In genomic region chr6:33927551-33927950, GRCh38 we compare ENCODE assay signal across 13 cellular contexts.
A peak's percentile ranks its signal among the peaks of the same experiment; 100 is the strongest.
DNase-seq lines count a peak whose midpoint lies in the region; ATAC-seq, FAIRE-seq and TF ChIP-seq lines count a peak whose summit lies in the region.
"Had no signal": no experiment of that assay in that cellular context is flagged by ENCODE, and none has a peak within 500 bp of the region (broad histone marks: within the 10 kb centered on the region; RNA-seq: fewer than 3 reads in every experiment).

No MANE protein-coding gene starts in this region.

- CTCF ChIA-PET in IMR-90 (lab: Yijun Ruan, JAX): no interaction called here
- CTCF ChIA-PET in CD8-positive, alpha-beta memory T cell (lab: Charles Lee): interaction anchor here (1.0 kb wide), 2 partner anchors 10 to 156 kb away, joined by 3 read pairs; no protein-coding TSS in a partner anchor
- CTCF ChIA-PET in naive thymus-derived CD4-positive, alpha-beta T cell (lab: Charles Lee): no interaction called here

- no peak overlapping the region for H2AK5ac ChIP-seq in IMR-90 (ENCODE audit: low read depth, low read length)

- H3K4me1 ChIP-seq in IMR-90 (ENCODE audit: control insufficient read depth, insufficient read depth, low read length): no peaks in the 10 kb centered on the region
- peaks cover 9% of the 10 kb centered on the region for H3K4me1 ChIP-seq in CD8-positive, alpha-beta memory T cell (ENCODE audit: insufficient read depth, low read length)
- H3K4me1 ChIP-seq in naive thymus-derived CD4-positive, alpha-beta T cell (ENCODE audit: control insufficient read depth in 2 of 2, insufficient read depth in 2 of 2, low read length in 2 of 2): peaks cover 8 to 11% of the 10 kb centered on the region in 2 donors

- no peak overlapping the region for H3K18ac ChIP-seq in IMR-90 (ENCODE audit: low read depth, low read length)

- WGBS in IMR-90 (ENCODE audit: extremely low coverage in 2 of 2, insufficient read length in 1 of 2), 2 experiments: no CpG with 5 or more reads among the region's 4 CpGs

- no peak overlapping the region for H4K91ac ChIP-seq in IMR-90 (ENCODE audit: insufficient read depth, low read depth, low read length)

- TF ChIP-seq RAD21 in IMR-90 (IDR thresholded peaks at IDR 0.05; ENCODE audit: low read length): no peak

- DNase-seq in AG08396 (ENCODE audit: low spot score) (peak; percentile 79), IMR-90 (peak; percentile 72), bronchial epithelial cell (ENCODE audit: low read depth) (peak; percentile 76), kidney glomerular epithelial cell (lab: John Stamatoyannopoulos, UW) (peak; percentile 73), T-helper 2 cell (no peak)
- DNase-seq in CD8-positive, alpha-beta memory T cell: no peak
- DNase-seq in naive thymus-derived CD4-positive, alpha-beta T cell: no peak
- DNase-seq: activated CD4-positive, alpha-beta memory T cell treated with anti-CD3 and anti-CD28 coated beads, Interleukin-2, amount 10 ng/mL, durations not matched to agents 7 days and 5 days; activated effector memory CD4-positive, alpha-beta T cell treated with anti-CD3 and anti-CD28 coated beads, Interleukin-2, amount 50 U/mL, for 16 hours; Kasumi-1; T-helper 1 cell had no signal

- no peak overlapping the region for H4K8ac ChIP-seq in IMR-90 (ENCODE audit: low read depth in 2 of 2, low read length in 2 of 2)

- H3K4me3 ChIP-seq in IMR-90 (ENCODE audit: insufficient read depth, low read depth, low read length) (no peak overlapping the region), bronchial epithelial cell (ENCODE audit: low read depth, low read length) (no peak overlapping the region)
- H3K4me3 ChIP-seq in CD8-positive, alpha-beta memory T cell (ENCODE audit: low read length): no peak overlapping the region
- no peak overlapping the region for H3K4me3 ChIP-seq in naive thymus-derived CD4-positive, alpha-beta T cell (ENCODE audit: low read length)

- H3K9me1 ChIP-seq in IMR-90 (ENCODE audit: insufficient read depth, low read length): no peaks in the 10 kb centered on the region

- ATAC-seq in IMR-90 (ENCODE audit: low read depth) (no peak), HG03378 (IDR thresholded peaks at IDR 0.05; ENCODE audit: unreplicated experiment) (no peak)
- no peak for ATAC-seq in naive thymus-derived CD4-positive, alpha-beta T cell

- no peak overlapping the region for H3K4ac ChIP-seq in IMR-90 (ENCODE audit: low read depth, low read length)

- POLR2A ChIA-PET in IMR-90 (lab: Charles Lee; ENCODE audit: unreplicated experiment): no interaction called here
- POLR2A ChIA-PET in CD8-positive, alpha-beta memory T cell (lab: Charles Lee): no interaction called here
- POLR2A ChIA-PET in naive thymus-derived CD4-positive, alpha-beta T cell (lab: Charles Lee): interaction anchor here (0.7 kb wide), 2 partner anchors 93 to 105 kb away, joined by 3 to 4 read pairs; no protein-coding TSS in a partner anchor

- H2BK120ac ChIP-seq in IMR-90 (ENCODE audit: low read depth, low read length): no peak overlapping the region

- H4K5ac ChIP-seq in IMR-90 (ENCODE audit: low read depth, low read length): no peak overlapping the region

- no peak overlapping the region for H3K4me2 ChIP-seq in IMR-90 (ENCODE audit: low read depth, low read length)

- H2BK5ac ChIP-seq in IMR-90 (ENCODE audit: low read depth, low read length, poor library complexity, severe bottlenecking): no peak overlapping the region

- TF ChIP-seq CTCF in IMR-90 (conservative IDR thresholded peaks at IDR 0.05; ENCODE audit: low read depth, low read length) (no peak), bronchial epithelial cell (IDR thresholded peaks at IDR 0.05; ENCODE audit: insufficient read depth, low read length, severe bottlenecking) (no peak)

- H3K36me3 Mint-ChIP-seq in CD8-positive, alpha-beta memory T cell: no peaks in the 10 kb centered on the region
- H3K36me3 Mint-ChIP-seq in naive thymus-derived CD4-positive, alpha-beta T cell: no peaks in the 10 kb centered on the region

- H3K4me3 Mint-ChIP-seq in CD8-positive, alpha-beta memory T cell: no peak overlapping the region
- no peak overlapping the region for H3K4me3 Mint-ChIP-seq in naive thymus-derived CD4-positive, alpha-beta T cell
- H3K4me3 Mint-ChIP-seq: activated CD4-positive, alpha-beta memory T cell treated with anti-CD3 and anti-CD28 coated beads, Interleukin-2, amount 10 ng/mL, durations not matched to agents 7 days and 5 days; central memory CD8-positive, alpha-beta T cell had no signal

- peaks cover 0 to 5% of the 10 kb centered on the region in 2 donors for H3K27me3 Mint-ChIP-seq in CD8-positive, alpha-beta memory T cell
- peaks cover 0 to 14% (median 0%) of the 10 kb centered on the region in 5 donors for H3K27me3 Mint-ChIP-seq in naive thymus-derived CD4-positive, alpha-beta T cell

- intact Hi-C loops in IMR-90 (cut with micrococcal nuclease): no loop called here
- intact Hi-C loops in naive thymus-derived CD4-positive, alpha-beta T cell (cut with micrococcal nuclease): no loop called here

- H3K27ac ChIP-seq in IMR-90 (ENCODE audit: insufficient read depth, low read length): no peak overlapping the region
- H3K27ac ChIP-seq in CD8-positive, alpha-beta memory T cell (ENCODE audit: low read depth, low read length): no peak overlapping the region
- H3K27ac ChIP-seq in naive thymus-derived CD4-positive, alpha-beta T cell (ENCODE audit: low read depth, low read length): no peak overlapping the region

- peaks cover 0 to 2% (median 0%) of the 10 kb centered on the region in 5 donors for H3K9me3 Mint-ChIP-seq in CD8-positive, alpha-beta memory T cell
- H3K9me3 Mint-ChIP-seq in naive thymus-derived CD4-positive, alpha-beta T cell: peaks cover 0 to 3% (median 0%) of the 10 kb centered on the region in 11 donors
- H3K9me3 Mint-ChIP-seq: activated CD4-positive, alpha-beta memory T cell treated with anti-CD3 and anti-CD28 coated beads, Interleukin-2, amount 10 ng/mL, durations not matched to agents 7 days and 5 days; central memory CD8-positive, alpha-beta T cell had no signal

- H3K27ac Mint-ChIP-seq in CD8-positive, alpha-beta memory T cell: no peak overlapping the region
- no peak overlapping the region for H3K27ac Mint-ChIP-seq in naive thymus-derived CD4-positive, alpha-beta T cell
- H3K27ac Mint-ChIP-seq: activated CD4-positive, alpha-beta memory T cell treated with anti-CD3 and anti-CD28 coated beads, Interleukin-2, amount 10 ng/mL, durations not matched to agents 7 days and 5 days had no signal

- H3K9ac ChIP-seq in IMR-90 (ENCODE audit: low read depth, low read length): no peak overlapping the region

- H3K36me3 ChIP-seq in IMR-90 (ENCODE audit: control insufficient read depth, insufficient read depth, low read length) (no peaks in the 10 kb centered on the region), bronchial epithelial cell (ENCODE audit: control insufficient read depth, insufficient read depth, low read length) (no peaks in the 10 kb centered on the region)
- no peaks in the 10 kb centered on the region for H3K36me3 ChIP-seq in CD8-positive, alpha-beta memory T cell (ENCODE audit: insufficient read depth, low read length)
- no peaks in the 10 kb centered on the region for H3K36me3 ChIP-seq in naive thymus-derived CD4-positive, alpha-beta T cell (ENCODE audit: control insufficient read depth in 2 of 3, insufficient read depth in 3 of 3, low read length in 3 of 3)

- TF ChIP-seq POLR2A in IMR-90 (IDR thresholded peaks at IDR 0.05; ENCODE audit: low read depth, low read length): no peak

- H3K27me3 ChIP-seq in IMR-90 (ENCODE audit: control insufficient read depth, insufficient read depth, low read length): peaks cover 22% of the 10 kb centered on the region
- H3K27me3 ChIP-seq in bronchial epithelial cell (ENCODE audit: control insufficient read depth, insufficient read depth, low read length): peaks cover 2% of the 10 kb centered on the region
- no peaks in the 10 kb centered on the region for H3K27me3 ChIP-seq in CD8-positive, alpha-beta memory T cell (ENCODE audit: insufficient read depth, low read length, poor library complexity, severe bottlenecking)
- no peaks in the 10 kb centered on the region for H3K27me3 ChIP-seq in naive thymus-derived CD4-positive, alpha-beta T cell (ENCODE audit: control insufficient read depth in 2 of 2, insufficient read depth in 2 of 2, low read length in 2 of 2)

- H3K56ac ChIP-seq in IMR-90 (ENCODE audit: extremely low read depth, insufficient read depth, low read length): no peak overlapping the region

- peak; percentile 7 for FAIRE-seq in bronchial epithelial cell (lab: Jason Lieb, UNC)

- dilution Hi-C loops in IMR-90 (cut with HindIII; ENCODE audit: low sequenced_read_pairs, unreplicated experiment): no loop called here

- H3K23ac ChIP-seq in IMR-90 (ENCODE audit: low read depth, low read length): no peak overlapping the region

- H2AFZ ChIP-seq in IMR-90 (replicated peaks; ENCODE audit: low read length, poor library complexity): no peak overlapping the region

- no TSS peak for BruUV-seq in IMR-90 (replicated peaks; lab: Mats Ljungman, UMichigan)

- H3K9me3 ChIP-seq in IMR-90 (ENCODE audit: control insufficient read depth, insufficient read depth, low read length): no peaks in the 10 kb centered on the region
- H3K9me3 ChIP-seq in CD8-positive, alpha-beta memory T cell (ENCODE audit: low read length): no peaks in the 10 kb centered on the region
- H3K9me3 ChIP-seq in naive thymus-derived CD4-positive, alpha-beta T cell (ENCODE audit: control insufficient read depth in 2 of 3, low read length in 3 of 3): no peaks in the 10 kb centered on the region

- no peak overlapping the region for H2BK20ac ChIP-seq in IMR-90 (ENCODE audit: low read depth, low read length)

- H2BK15ac ChIP-seq in IMR-90 (ENCODE audit: low read depth, low read length): no peak overlapping the region

- H4K20me1 ChIP-seq in IMR-90 (ENCODE audit: insufficient read depth, low read length): no peaks in the 10 kb centered on the region

- H3K14ac ChIP-seq in IMR-90 (replicated peaks; ENCODE audit: low read depth, low read length): no peak overlapping the region

- H2AK9ac ChIP-seq in IMR-90 (replicated peaks; ENCODE audit: low read depth, low read length, poor library complexity): no peak overlapping the region

- H3K4me1 Mint-ChIP-seq in CD8-positive, alpha-beta memory T cell: peaks cover 0 to 11% (median 8%) of the 10 kb centered on the region in 3 donors
- H3K4me1 Mint-ChIP-seq in naive thymus-derived CD4-positive, alpha-beta T cell: peaks cover 2 to 18% (median 10%) of the 10 kb centered on the region in 7 donors

- in situ Hi-C loops in IMR-90 (cut with MboI; ENCODE audit: low sequenced_read_pairs): no loop called here

- no peaks in the 10 kb centered on the region for H3K79me1 ChIP-seq in IMR-90 (ENCODE audit: low read depth in 1 of 2, low read length in 2 of 2)

TF ChIP-seq in IMR-90, 13 proteins besides CTCF, POLR2A, EP300 and RAD21:
- TF ChIP-seq MAZ (IDR thresholded peaks at IDR 0.05; ENCODE audit: borderline replicate concordance, low read depth, low read length): no peak
- TF ChIP-seq USF2 (IDR thresholded peaks at IDR 0.05; ENCODE audit: low read depth, low read length): peak; percentile 55

Comparison
In these comparisons a context has a peak if more than half of its experiments do, and no peak if none do; other contexts are left out.
1. DNase-seq: peak in AG08396 (single experiment), IMR-90 (single experiment), bronchial epithelial cell (single experiment) and kidney glomerular epithelial cell (single experiment); none in T-helper 2 cell (0 of 5), CD8-positive, alpha-beta memory T cell (0 of 5) and naive thymus-derived CD4-positive, alpha-beta T cell (0 of 9).